In the genomic region with DNA sequence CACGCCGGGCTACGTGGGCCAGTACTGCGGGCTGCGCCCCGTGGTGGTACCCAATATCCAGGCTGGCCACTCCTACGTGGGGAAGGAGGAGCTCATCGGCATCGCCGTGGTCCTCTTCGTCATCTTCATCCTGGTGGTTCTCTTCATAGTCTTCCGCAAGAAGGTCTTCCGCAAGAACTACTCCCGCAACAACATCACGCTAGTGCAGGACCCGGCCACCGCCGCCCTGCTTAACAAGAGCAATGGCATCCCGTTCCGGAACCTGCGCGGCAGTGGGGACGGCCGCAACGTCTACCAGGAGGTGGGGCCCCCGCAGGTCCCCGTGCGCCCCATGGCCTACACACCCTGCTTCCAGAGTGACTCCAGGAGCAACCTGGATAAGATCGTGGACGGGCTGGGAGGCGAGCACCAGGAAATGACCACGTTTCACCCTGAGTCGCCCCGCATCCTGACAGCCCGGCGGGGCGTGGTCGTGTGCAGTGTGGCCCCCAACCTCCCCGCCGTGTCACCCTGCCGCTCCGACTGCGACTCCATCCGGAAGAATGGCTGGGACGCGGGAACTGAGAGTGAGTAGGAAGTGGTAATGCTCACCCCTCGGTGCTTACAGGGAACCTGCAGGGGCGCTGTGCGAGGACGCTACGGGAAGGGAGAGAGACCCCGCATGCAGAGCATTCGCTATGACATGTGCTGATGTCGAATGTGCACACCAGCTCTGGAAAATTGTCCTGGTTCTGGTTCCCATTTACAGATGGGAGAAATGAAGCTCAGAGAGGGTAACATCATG, we compare ENCODE assay signal across 34 cellular contexts.
"Had no signal": no experiment of that assay in that cellular context is flagged by ENCODE, and none has a peak within 500 bp of the region (broad histone marks: within the 10 kb centered on the region; RNA-seq: fewer than 3 reads in every experiment).

No MANE protein-coding gene starts in this region.

- H3K36me3 Mint-ChIP-seq: activated CD4-positive, alpha-beta memory T cell treated with anti-CD3 and anti-CD28 coated beads for 36 hours; activated CD8-positive, alpha-beta memory T cell treated with anti-CD3 and anti-CD28 coated beads, Interleukin-2, amount 10 ng/mL, durations not matched to agents 7 days and 5 days; activated naive CD8-positive, alpha-beta T cell; T-cell had no signal

- DNase-seq: activated CD4-positive, alpha-beta memory T cell treated with anti-CD3 and anti-CD28 coated beads for 36 hours; activated CD4-positive, alpha-beta T cell treated with anti-CD3 and anti-CD28 coated beads for 36 hours; activated CD4-positive, alpha-beta T cell treated with anti-CD3 and anti-CD28 coated beads, Interleukin-2, amount 10 ng/mL, durations not matched to agents 24 days and 14 days; activated CD4-positive, CD25-positive, alpha-beta regulatory T cell; activated CD4-positive, CD25-positive, alpha-beta regulatory T cell treated with anti-CD3 and anti-CD28 coated beads, Interleukin-2, amount 50 U/mL, for 72 hours; activated CD8-positive, alpha-beta memory T cell treated with anti-CD3 and anti-CD28 coated beads, Interleukin-2, amount 10 ng/mL, durations not matched to agents 7 days and 5 days; activated CD8-positive, alpha-beta memory T cell treated with anti-CD3 and anti-CD28 coated beads, Interleukin-2, amount 50 U/mL, for 4 hours; activated CD8-positive, alpha-beta T cell treated with anti-CD3 and anti-CD28 coated beads, Interleukin-2, amount 10 ng/mL, durations not matched to agents 7 days and 5 days; activated effector memory CD4-positive, alpha-beta T cell treated with Interleukin-2 at 50 U/mL for 16 hours; activated gamma-delta T cell treated with Interleukin-2 at 50 U/mL for 16 hours; activated naive CD4-positive, alpha-beta T cell treated with anti-CD3 and anti-CD28 coated beads, Interleukin-2, amount 50 U/mL, for 16 hours; activated naive CD4-positive, alpha-beta T cell treated with Interleukin-2 at 50 U/mL for 16 hours; activated T-cell treated with anti-CD3 and anti-CD28 coated beads, Interleukin-2, amount 50 U/mL, for 1 hour; activated T-cell treated with anti-CD3 and anti-CD28 coated beads, Interleukin-2, amount 50 U/mL, for 72 hours; adrenal gland; amygdala; cortex of kidney; dermis blood vessel endothelial cell; effector CD4-positive, alpha-beta T cell; effector memory CD8-positive, alpha-beta T cell; erythroblast; esophagus squamous epithelium; foreskin melanocyte; SW 1271; T-cell had no signal

- H3K36me3 ChIP-seq: adrenal gland, breast epithelium, cardiac muscle cell, esophagus squamous epithelium, gastroesophageal sphincter had no signal

- H3K27ac Mint-ChIP-seq: activated CD4-positive, alpha-beta memory T cell treated with anti-CD3 and anti-CD28 coated beads for 36 hours; activated CD4-positive, alpha-beta T cell treated with anti-CD3 and anti-CD28 coated beads for 36 hours; activated CD4-positive, alpha-beta T cell treated with anti-CD3 and anti-CD28 coated beads, Interleukin-2, amount 10 ng/mL, durations not matched to agents 24 days and 14 days; activated CD8-positive, alpha-beta memory T cell treated with anti-CD3 and anti-CD28 coated beads, Interleukin-2, amount 10 ng/mL, durations not matched to agents 7 days and 5 days; activated CD8-positive, alpha-beta T cell treated with anti-CD3 and anti-CD28 coated beads, Interleukin-2, amount 10 ng/mL, durations not matched to agents 7 days and 5 days; activated naive CD8-positive, alpha-beta T cell; activated T-cell treated with anti-CD3 and anti-CD28 coated beads, Interleukin-2, amount 50 U/mL, for 72 hours; activated T-helper 17 cell treated with anti-CD3 and anti-CD28 coated beads, Interleukin-2, amount 50 U/mL, for 72 hours; effector memory CD8-positive, alpha-beta T cell; T-cell; T-helper 1 cell treated with Interleukin-12 subunit alpha and Interleukin-12 subunit beta and Interleukin-4 antibody, amounts not matched to agents 30 μg/mL and 1 μg/mL, for 36 hours had no signal

- H3K27me3 ChIP-seq: adrenal gland, breast epithelium, esophagus squamous epithelium, gastroesophageal sphincter had no signal

- ATAC-seq: activated CD4-positive, alpha-beta T cell treated with anti-CD3 and anti-CD28 coated beads for 36 hours; activated CD8-positive, alpha-beta memory T cell treated with anti-CD3 and anti-CD28 coated beads, Interleukin-2, amount 10 ng/mL, durations not matched to agents 7 days and 5 days; activated CD8-positive, alpha-beta T cell treated with anti-CD3 and anti-CD28 coated beads, Interleukin-2, amount 10 ng/mL, durations not matched to agents 7 days and 5 days; activated T-cell treated with anti-CD3 and anti-CD28 coated beads, Interleukin-2, amount 50 U/mL, for 72 hours; activated T-helper 17 cell treated with anti-CD3 and anti-CD28 coated beads, Interleukin-2, amount 50 U/mL, for 72 hours; effector memory CD8-positive, alpha-beta T cell; gastroesophageal sphincter; T-cell had no signal

- H3K9me3 Mint-ChIP-seq: activated CD4-positive, alpha-beta memory T cell treated with anti-CD3 and anti-CD28 coated beads for 36 hours; activated CD4-positive, alpha-beta T cell treated with anti-CD3 and anti-CD28 coated beads, Interleukin-2, amount 10 ng/mL, durations not matched to agents 24 days and 14 days; activated T-cell treated with anti-CD3 and anti-CD28 coated beads, Interleukin-2, amount 50 U/mL, for 72 hours; activated T-helper 17 cell treated with anti-CD3 and anti-CD28 coated beads, Interleukin-2, amount 50 U/mL, for 72 hours; T-cell; T-helper 1 cell treated with Interleukin-12 subunit alpha and Interleukin-12 subunit beta and Interleukin-4 antibody, amounts not matched to agents 30 μg/mL and 1 μg/mL, for 36 hours had no signal

- H3K4me3 Mint-ChIP-seq: activated CD4-positive, alpha-beta memory T cell treated with anti-CD3 and anti-CD28 coated beads for 36 hours; activated CD4-positive, alpha-beta T cell treated with anti-CD3 and anti-CD28 coated beads for 36 hours; activated CD4-positive, alpha-beta T cell treated with anti-CD3 and anti-CD28 coated beads, Interleukin-2, amount 10 ng/mL, durations not matched to agents 24 days and 14 days; activated CD8-positive, alpha-beta memory T cell treated with anti-CD3 and anti-CD28 coated beads, Interleukin-2, amount 10 ng/mL, durations not matched to agents 7 days and 5 days; activated CD8-positive, alpha-beta T cell treated with anti-CD3 and anti-CD28 coated beads, Interleukin-2, amount 10 ng/mL, durations not matched to agents 7 days and 5 days; activated naive CD8-positive, alpha-beta T cell; activated T-cell treated with anti-CD3 and anti-CD28 coated beads, Interleukin-2, amount 50 U/mL, for 72 hours; activated T-helper 17 cell treated with anti-CD3 and anti-CD28 coated beads, Interleukin-2, amount 50 U/mL, for 72 hours; brain; central memory CD8-positive, alpha-beta T cell; effector memory CD8-positive, alpha-beta T cell; T-cell; T-helper 1 cell treated with Interleukin-12 subunit alpha and Interleukin-12 subunit beta and Interleukin-4 antibody, amounts not matched to agents 30 μg/mL and 1 μg/mL, for 36 hours had no signal

- H3K27me3 Mint-ChIP-seq: activated CD8-positive, alpha-beta memory T cell treated with anti-CD3 and anti-CD28 coated beads, Interleukin-2, amount 10 ng/mL, durations not matched to agents 7 days and 5 days; activated naive CD8-positive, alpha-beta T cell; activated T-helper 17 cell treated with anti-CD3 and anti-CD28 coated beads, Interleukin-2, amount 50 U/mL, for 72 hours; central memory CD8-positive, alpha-beta T cell; effector memory CD8-positive, alpha-beta T cell; T-cell had no signal

- H3K4me1 ChIP-seq: adrenal gland, breast epithelium, esophagus squamous epithelium, gastroesophageal sphincter had no signal

- H3K4me1 Mint-ChIP-seq: activated CD4-positive, alpha-beta T cell treated with anti-CD3 and anti-CD28 coated beads, Interleukin-2, amount 10 ng/mL, durations not matched to agents 24 days and 14 days; activated CD8-positive, alpha-beta memory T cell treated with anti-CD3 and anti-CD28 coated beads, Interleukin-2, amount 10 ng/mL, durations not matched to agents 7 days and 5 days; activated T-helper 17 cell treated with anti-CD3 and anti-CD28 coated beads, Interleukin-2, amount 50 U/mL, for 72 hours; central memory CD8-positive, alpha-beta T cell had no signal

- H3K9me3 ChIP-seq: adrenal gland, breast epithelium, esophagus squamous epithelium, gastroesophageal sphincter had no signal

- H3K27ac ChIP-seq: adrenal gland, breast epithelium, cardiac muscle cell, esophagus squamous epithelium, gastroesophageal sphincter had no signal

- H3K4me3 ChIP-seq: adrenal gland, breast epithelium, cardiac muscle cell, esophagus squamous epithelium, gastroesophageal sphincter had no signal

- FAIRE-seq: colon had no signal
